ENCODE assay signal across 9 cellular contexts in genomic region chr16:86975445-86975844, GRCh38.
DNase-seq lines count a peak whose midpoint lies in the region; ATAC-seq and TF ChIP-seq lines count a peak whose summit lies in the region.
"Had no signal": no experiment of that assay in that cellular context is flagged by ENCODE, and none has a peak within 500 bp of the region (broad histone marks: within the 10 kb centered on the region; RNA-seq: fewer than 3 reads in every experiment).

No MANE protein-coding gene starts in this region.

- H3K4me1 Mint-ChIP-seq in activated CD4-positive, alpha-beta T cell treated with anti-CD3 and anti-CD28 coated beads, Interleukin-2, amount 10 ng/mL, durations not matched to agents 7 days and 5 days, result no peaks in the 10 kb centered on the region

- H3K9me3 Mint-ChIP-seq in activated CD4-positive, alpha-beta T cell treated with anti-CD3 and anti-CD28 coated beads, Interleukin-2, amount 10 ng/mL, durations not matched to agents 7 days and 5 days, result peaks cover 2% of the 10 kb centered on the region

- no peak overlapping the region for H3K4me3 Mint-ChIP-seq in activated CD4-positive, alpha-beta T cell treated with anti-CD3 and anti-CD28 coated beads, Interleukin-2, amount 10 ng/mL, durations not matched to agents 7 days and 5 days

- no peak overlapping the region for H3K27ac Mint-ChIP-seq in activated CD4-positive, alpha-beta T cell treated with anti-CD3 and anti-CD28 coated beads, Interleukin-2, amount 10 ng/mL, durations not matched to agents 7 days and 5 days

- H3K4me3 ChIP-seq in LNCaP clone FGC (ENCODE audit: low read depth, low read length) (no peak overlapping the region), cardiac fibroblast (replicated peaks in 1 of 2; ENCODE audit: low read depth in 2 of 2, low read length in 2 of 2) (no peak overlapping the region)

- no peak for ATAC-seq in HG02973 (IDR thresholded peaks at IDR 0.05; ENCODE audit: unreplicated experiment)

- no peaks in the 10 kb centered on the region for H3K36me3 Mint-ChIP-seq in activated CD4-positive, alpha-beta T cell treated with anti-CD3 and anti-CD28 coated beads, Interleukin-2, amount 10 ng/mL, durations not matched to agents 7 days and 5 days (ENCODE audit: low read depth)

- no peaks in the 10 kb centered on the region for H3K27me3 Mint-ChIP-seq in activated CD4-positive, alpha-beta T cell treated with anti-CD3 and anti-CD28 coated beads, Interleukin-2, amount 10 ng/mL, durations not matched to agents 7 days and 5 days

- TF ChIP-seq CTCF in LNCaP clone FGC (IDR thresholded peaks at IDR 0.05; ENCODE audit: control insufficient read depth, extremely low read depth, insufficient read depth), result no peak
- TF ChIP-seq CTCF in cardiac fibroblast (IDR thresholded peaks at IDR 0.05; ENCODE audit: low read depth, low read length), result no peak
- no peak for TF ChIP-seq CTCF in GM10266 (IDR thresholded peaks at IDR 0.05; ENCODE audit: control insufficient read depth, insufficient read depth, low read depth, missing control alignments)

- CTCF ChIA-PET in activated CD4-positive, alpha-beta T cell treated with anti-CD3 and anti-CD28 coated beads, Interleukin-2, amount 10 ng/mL, durations not matched to agents 7 days and 5 days (lab: Charles Lee), result interaction anchor here (0.6 kb wide), 1 partner anchor 63 kb away, joined by 3 read pairs; no protein-coding TSS in a partner anchor

- DNase-seq in COLO829 (ENCODE audit: low spot score), result peak; percentile 47
- DNase-seq in LNCaP clone FGC (ENCODE audit: low read depth), result peak; percentile 10
- DNase-seq in cardiac fibroblast (ENCODE audit: low read depth in 2 of 2), result peak; percentile 93 to 94
- DNase-seq in lung microvascular endothelial cell (ENCODE audit: low read depth in 2 of 2), result peak; percentile 74 to 76
- DNase-seq in activated CD4-positive, alpha-beta T cell treated with anti-CD3 and anti-CD28 coated beads, Interleukin-2, amount 10 ng/mL, durations not matched to agents 7 days and 5 days, result no peak
- no peak for DNase-seq in GM10266 (ENCODE audit: extremely low spot score)
- no peak for DNase-seq in NCI-H524 (lab: John Stamatoyannopoulos, UW)
- DNase-seq: caudate nucleus had no signal

- POLR2A ChIA-PET in activated CD4-positive, alpha-beta T cell treated with anti-CD3 and anti-CD28 coated beads, Interleukin-2, amount 10 ng/mL, durations not matched to agents 7 days and 5 days (lab: Charles Lee), result no interaction called here

Comparison
In these comparisons a context has a peak if more than half of its experiments do, and no peak if none do; other contexts are left out.
1. DNase-seq: peak in COLO829 (single experiment), LNCaP clone FGC (single experiment), cardiac fibroblast (2 of 2) and lung microvascular endothelial cell (2 of 2); none in activated CD4-positive, alpha-beta T cell treated with anti-CD3 and anti-CD28 coated beads, Interleukin-2, amount 10 ng/mL, durations not matched to agents 7 days and 5 days (single experiment), GM10266 (single experiment) and NCI-H524 (0 of 2).